ENCODE assay signal across 18 cellular contexts in the genomic region with DNA sequence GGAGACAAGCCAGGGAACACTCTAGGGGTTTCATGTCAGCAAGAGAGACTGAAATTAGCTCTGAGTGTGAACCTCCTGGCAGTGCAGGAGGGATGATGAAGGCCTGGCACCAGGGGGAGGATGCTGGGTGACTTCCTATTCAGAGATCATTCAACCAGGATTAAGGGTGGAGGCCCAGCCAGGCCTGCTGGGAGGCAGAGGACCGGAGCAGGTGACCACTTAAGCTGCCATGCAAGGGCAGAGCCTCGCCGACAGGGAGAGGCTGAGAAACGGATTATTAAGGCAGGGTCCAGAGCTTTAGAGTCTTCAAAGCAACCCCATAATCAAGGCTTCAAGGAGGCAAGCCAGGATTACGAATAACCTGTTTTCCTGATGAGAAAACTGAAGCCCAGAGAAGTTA.
"Had no signal": no experiment of that assay in that cellular context is flagged by ENCODE, and none has a peak within 500 bp of the region (broad histone marks: within the 10 kb centered on the region; RNA-seq: fewer than 3 reads in every experiment).

No MANE protein-coding gene starts in this region.

- H3K27ac Mint-ChIP-seq: activated CD4-positive, alpha-beta memory T cell treated with anti-CD3 and anti-CD28 coated beads, Interleukin-2, amount 10 ng/mL, durations not matched to agents 7 days and 5 days; activated CD8-positive, alpha-beta memory T cell treated with anti-CD3 and anti-CD28 coated beads, Interleukin-2, amount 10 ng/mL, durations not matched to agents 7 days and 5 days; activated naive CD8-positive, alpha-beta T cell; nephron; stimulated activated naive CD8-positive, alpha-beta T cell treated with anti-CD3 and anti-CD28 coated beads, Interleukin-15, Interleukin-2, amounts not matched to agents 100 ng/mL and 50 ng/mL, for 24 hours had no signal

- H3K36me3 Mint-ChIP-seq: activated CD8-positive, alpha-beta memory T cell treated with anti-CD3 and anti-CD28 coated beads, Interleukin-2, amount 10 ng/mL, durations not matched to agents 7 days and 5 days had no signal

- H3K4me3 Mint-ChIP-seq: activated CD4-positive, alpha-beta memory T cell treated with anti-CD3 and anti-CD28 coated beads, Interleukin-2, amount 10 ng/mL, durations not matched to agents 7 days and 5 days; activated CD8-positive, alpha-beta memory T cell treated with anti-CD3 and anti-CD28 coated beads, Interleukin-2, amount 10 ng/mL, durations not matched to agents 7 days and 5 days; activated naive CD8-positive, alpha-beta T cell; nephron; stimulated activated naive CD8-positive, alpha-beta T cell treated with anti-CD3 and anti-CD28 coated beads, Interleukin-15, Interleukin-2, amounts not matched to agents 100 ng/mL and 50 ng/mL, for 24 hours had no signal

- H3K4me1 ChIP-seq: esophagus muscularis mucosa, gastroesophageal sphincter, lower lobe of right lung, vagina had no signal

- DNase-seq: activated CD4-positive, alpha-beta memory T cell treated with anti-CD3 and anti-CD28 coated beads, Interleukin-2, amount 10 ng/mL, durations not matched to agents 7 days and 5 days; activated CD4-positive, alpha-beta T cell treated with anti-CD3 and anti-CD28 coated beads for 48 hours; activated CD4-positive, CD25-positive, alpha-beta regulatory T cell; activated CD8-positive, alpha-beta memory T cell treated with anti-CD3 and anti-CD28 coated beads, Interleukin-2, amount 10 ng/mL, durations not matched to agents 7 days and 5 days; dermis blood vessel endothelial cell; effector memory CD4-positive, alpha-beta T cell; left cardiac atrium; lower lobe of right lung; right cardiac atrium; transverse colon had no signal

- H3K9me3 Mint-ChIP-seq: activated CD4-positive, alpha-beta memory T cell treated with anti-CD3 and anti-CD28 coated beads, Interleukin-2, amount 10 ng/mL, durations not matched to agents 7 days and 5 days; stimulated activated naive CD8-positive, alpha-beta T cell treated with anti-CD3 and anti-CD28 coated beads, Interleukin-15, Interleukin-2, amounts not matched to agents 100 ng/mL and 50 ng/mL, for 24 hours had no signal

- H3K27me3 ChIP-seq: cardiac muscle cell, vagina had no signal

- H3K27ac ChIP-seq: cardiac muscle cell, esophagus muscularis mucosa, gastroesophageal sphincter, lower lobe of right lung, skin epidermis, transverse colon, vagina had no signal

- H3K36me3 ChIP-seq: cardiac muscle cell, esophagus muscularis mucosa, gastroesophageal sphincter, lower lobe of right lung, transverse colon, vagina had no signal

- H3K4me1 Mint-ChIP-seq: activated CD4-positive, alpha-beta memory T cell treated with anti-CD3 and anti-CD28 coated beads, Interleukin-2, amount 10 ng/mL, durations not matched to agents 7 days and 5 days; activated CD8-positive, alpha-beta memory T cell treated with anti-CD3 and anti-CD28 coated beads, Interleukin-2, amount 10 ng/mL, durations not matched to agents 7 days and 5 days had no signal

- H3K4me3 ChIP-seq: cardiac muscle cell, esophagus muscularis mucosa, gastroesophageal sphincter, lower lobe of right lung, skin epidermis, transverse colon, vagina had no signal

- H3K9me3 ChIP-seq: lower lobe of right lung, transverse colon, vagina had no signal
